Comparison of ENCODE assay signal across 8 cellular contexts in the genomic region with DNA sequence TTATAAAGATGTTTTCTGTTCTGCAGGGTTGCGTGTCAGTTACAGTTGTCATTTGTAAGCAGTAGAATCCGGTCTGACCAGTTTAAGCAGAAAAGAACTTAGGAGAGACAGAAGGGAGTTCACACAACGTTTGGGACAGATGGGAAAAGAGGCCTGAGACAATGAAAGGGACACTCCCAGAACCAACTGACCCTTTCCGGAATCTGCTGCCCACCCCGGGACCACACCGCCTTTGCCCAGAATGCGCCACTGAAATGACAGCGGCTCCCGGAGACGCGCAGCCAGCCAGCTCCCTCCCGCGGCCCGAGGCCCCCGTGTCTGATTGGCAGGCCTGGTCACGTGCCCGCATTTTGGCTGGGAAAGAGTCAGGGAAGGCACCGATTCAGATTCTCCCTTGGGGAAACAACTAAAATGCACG.
DNase-seq lines count a peak whose midpoint lies in the region; ATAC-seq, FAIRE-seq and TF ChIP-seq lines count a peak whose summit lies in the region.

No MANE protein-coding gene starts in this region.

- TF ChIP-seq POLR2A in A549 (IDR thresholded peaks at IDR 0.05; ENCODE audit: low read length), result no peak

- POLR2A ChIA-PET in A549 (lab: Yijun Ruan, JAX), result no interaction called here

- no peak for FAIRE-seq in A549 (lab: Jason Lieb, UNC)

- TF ChIP-seq CTCF in A549 (IDR thresholded peaks at IDR 0.05) (no peak), progenitor cell of endocrine pancreas (IDR thresholded peaks at IDR 0.05; ENCODE audit: unreplicated experiment) (peak; percentile 8)

- no peaks in the 10 kb centered on the region for H3K36me3 Mint-ChIP-seq in progenitor cell of endocrine pancreas (ENCODE audit: insufficient read depth)

- H3K4me3 ChIP-seq in A549, result peak overlapping the region; percentile 41

- H3K9me3 ChIP-seq in A549, result peaks cover 5% of the 10 kb centered on the region; the same call in 2 of the 3 replicates
- peaks cover 10% of the 10 kb centered on the region for H3K9me3 ChIP-seq in KOPT-K1 (ENCODE audit: insufficient read depth, low read length, poor library complexity, severe bottlenecking)

- H3K36me3 ChIP-seq in KOPT-K1 (ENCODE audit: insufficient read depth, low read length), result no peaks in the 10 kb centered on the region

- WGBS in A549 (ENCODE audit: missing lambda C conversion rate), result 3% methylated on average over 14 of the region's 19 CpGs

- H3K4me1 ChIP-seq in A549, result no peaks in the 10 kb centered on the region

- ATAC-seq in A549 (peak; percentile 95 to 98), GM18909 (IDR thresholded peaks at IDR 0.05; ENCODE audit: poor library complexity, unreplicated experiment) (peak; percentile 57), left ventricle myocardium superior (peak; percentile 99)

- TF ChIP-seq RAD21 in A549 (conservative IDR thresholded peaks at IDR 0.05 in 1 of 2, IDR thresholded peaks at IDR 0.05 in 1 of 2), result no peak

- intact Hi-C loops in left ventricle myocardium superior (cut with micrococcal nuclease), result no loop called here

- H3K4me1 Mint-ChIP-seq in progenitor cell of endocrine pancreas (ENCODE audit: low read depth), result peaks cover 8% of the 10 kb centered on the region

- H3K27ac ChIP-seq in A549, result no peak overlapping the region
- H3K27ac ChIP-seq in KOPT-K1 (ENCODE audit: low read depth, low read length, poor library complexity, severe bottlenecking), result peak overlapping the region; percentile 70

- H3K4me2 ChIP-seq in A549, result peak overlapping the region; percentile 89

- H3K9me3 Mint-ChIP-seq in progenitor cell of endocrine pancreas (ENCODE audit: low read depth), result peaks cover 3% of the 10 kb centered on the region

- DNase-seq in A549 (ENCODE audit: low read depth in 1 of 2, low spot score in 1 of 2), result peak; percentile 40 to 52
- DNase-seq in T follicular helper cell (ENCODE audit: low read depth), result peak; percentile 43
- DNase-seq in amygdala (lab: John Stamatoyannopoulos, UW), result peak in 55 of 56 donors; percentile 5 to 86 (median 65)
- DNase-seq in left ventricle myocardium superior, result peak; percentile 90
- DNase-seq in progenitor cell of endocrine pancreas (ENCODE audit: low spot score, unreplicated experiment), result peak; percentile 61
- DNase-seq in ureter (ENCODE audit: low spot score), result peak; percentile 78

- no peaks in the 10 kb centered on the region for H3K27me3 Mint-ChIP-seq in progenitor cell of endocrine pancreas

- peak overlapping the region; percentile 92 for H3K27ac Mint-ChIP-seq in progenitor cell of endocrine pancreas

- TF ChIP-seq EP300 in A549 (IDR thresholded peaks at IDR 0.05), result no peak

- peak overlapping the region; percentile 76 for H3K4me3 Mint-ChIP-seq in progenitor cell of endocrine pancreas (ENCODE audit: low read depth)

- CTCF ChIA-PET in A549 (lab: Yijun Ruan, JAX), result interaction anchor here (1.4 kb wide), 2 partner anchors 13 to 59 kb away, joined by 3 to 4 read pairs; no protein-coding TSS in a partner anchor

TF ChIP-seq in A549, 52 proteins besides CTCF, POLR2A, EP300 and RAD21:
- no peak for TF ChIP-seq RARB (CRISPR knock-in tag; IDR thresholded peaks at IDR 0.05)
- TF ChIP-seq USF2 (IDR thresholded peaks at IDR 0.05), result peak; percentile 86
- 0 out of 2 replicates have a peak, but pooled peaks have one; percentile 36 for TF ChIP-seq MAX (IDR thresholded peaks at IDR 0.05)
